In genomic region chr7:105151152-105151551, GRCh38 we compare ENCODE assay signal across 25 cellular contexts.
"Had no signal": no experiment of that assay in that cellular context is flagged by ENCODE, and none has a peak within 500 bp of the region (broad histone marks: within the 10 kb centered on the region; RNA-seq: fewer than 3 reads in every experiment).

No MANE protein-coding gene starts in this region.

- H3K36me3 ChIP-seq: adrenal gland had no signal

- H3K27ac ChIP-seq: adrenal gland, body of pancreas had no signal

- H3K9me3 ChIP-seq: adrenal gland, body of pancreas had no signal

- H3K4me3 ChIP-seq: adrenal gland, body of pancreas had no signal

- DNase-seq: activated CD4-positive, alpha-beta memory T cell treated with anti-CD3 and anti-CD28 coated beads for 36 hours; activated CD4-positive, alpha-beta T cell treated with anti-CD3 and anti-CD28 coated beads for 36 hours; activated CD4-positive, alpha-beta T cell treated with anti-CD3 and anti-CD28 coated beads, Interleukin-2, amount 10 ng/mL, durations not matched to agents 24 days and 14 days; activated CD4-positive, CD25-positive, alpha-beta regulatory T cell; activated CD4-positive, CD25-positive, alpha-beta regulatory T cell treated with anti-CD3 and anti-CD28 coated beads, Interleukin-2, amount 50 U/mL, for 72 hours; activated CD8-positive, alpha-beta memory T cell treated with anti-CD3 and anti-CD28 coated beads, Interleukin-2, amount 10 ng/mL, durations not matched to agents 7 days and 5 days; activated CD8-positive, alpha-beta memory T cell treated with anti-CD3 and anti-CD28 coated beads, Interleukin-2, amount 50 U/mL, for 4 hours; activated CD8-positive, alpha-beta T cell treated with anti-CD3 and anti-CD28 coated beads, Interleukin-2, amount 10 ng/mL, durations not matched to agents 7 days and 5 days; activated effector memory CD4-positive, alpha-beta T cell treated with anti-CD3 and anti-CD28 coated beads, Interleukin-2, amount 50 U/mL, for 16 hours; activated naive CD4-positive, alpha-beta T cell treated with anti-CD3 and anti-CD28 coated beads for 36 hours; activated naive CD8-positive, alpha-beta T cell treated with anti-CD3 and anti-CD28 coated beads for 36 hours; activated naive CD8-positive, alpha-beta T cell treated with anti-CD3 and anti-CD28 coated beads, Interleukin-2, amount 50 U/mL, for 24 hours; activated T-cell treated with anti-CD3 and anti-CD28 coated beads, Interleukin-2, amount 50 U/mL, for 1 hour; activated T-cell treated with anti-CD3 and anti-CD28 coated beads, Interleukin-2, amount 50 U/mL, for 48 hours; adrenal gland; amygdala; aorta; body of pancreas; caudate nucleus; cortex of kidney; effector CD8-positive, alpha-beta T cell; endodermal cell; foreskin fibroblast; head of caudate nucleus; hippocampal formation had no signal

- H3K27me3 ChIP-seq: adrenal gland, body of pancreas had no signal
